ENCODE assay signal across 9 cellular contexts in the genomic region with DNA sequence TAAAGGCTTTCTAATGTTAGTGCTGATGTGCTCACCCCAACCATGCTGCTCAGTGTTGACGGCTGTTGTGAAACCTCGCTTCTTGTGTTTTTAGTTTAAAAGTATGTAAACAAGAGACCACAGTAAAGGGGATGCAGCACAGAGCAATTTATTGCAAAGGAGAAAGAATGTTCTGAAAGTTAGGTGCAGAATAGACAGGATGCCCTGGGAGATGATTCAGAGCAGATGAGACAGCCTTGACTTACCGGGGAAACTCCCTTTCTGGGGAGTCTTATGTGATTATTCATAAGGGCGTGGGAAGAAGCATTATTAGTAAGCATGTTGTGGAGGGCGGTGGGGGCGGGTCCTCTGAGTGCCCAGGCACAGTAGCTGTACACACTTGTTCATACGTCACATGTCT. TPM values are rescaled to one million over a fixed set of nuclear protein-coding genes. Genes with fewer than 3 reads are reported as not detected.
A peak's percentile ranks its signal among the peaks of the same experiment; 100 is the strongest.
DNase-seq lines count a peak whose midpoint lies in the region; ATAC-seq and FAIRE-seq lines count a peak whose summit lies in the region.
"Had no signal": no experiment of that assay in that cellular context is flagged by ENCODE, and none has a peak within 500 bp of the region (broad histone marks: within the 10 kb centered on the region; RNA-seq: fewer than 3 reads in every experiment).

No MANE protein-coding gene starts in this region.

- peak; percentile 94 for FAIRE-seq in RCC 7860 (lab: Jason Lieb, UNC)
- FAIRE-seq: TTC549 had no signal

- intact Hi-C loops in posterior cingulate gyrus (cut with DNase I), result no loop called here

- ATAC-seq in GM18907 (IDR thresholded peaks at IDR 0.05; ENCODE audit: unreplicated experiment) (peak; percentile 77), esophagus mucosa (peak; percentile 97)

- DNase-seq in RCC 7860 (ENCODE audit: low spot score), result peak; percentile 92
- peak; percentile 31 to 46 for DNase-seq in stimulated activated CD4-positive, alpha-beta T cell treated with anti-CD3 and anti-CD28 coated beads, Interleukin-4, amount 100 ng/mL, for 4 hours
- no peak for DNase-seq in MV-4-11 (lab: John Stamatoyannopoulos, UW)
- DNase-seq in OCI-M1 (lab: John Stamatoyannopoulos, UW), result no peak
- DNase-seq in GF-D8 (lab: John Stamatoyannopoulos, UW), result no peak
- DNase-seq in posterior cingulate gyrus, result no peak

RNA-seq across cellular contexts. Expression of gene EVC, which starts 47.7 kb away (rescaled TPM):
- 5.8 TPM for total RNA-seq in esophagus mucosa

RNA-seq across cellular contexts. Expression of gene EVC2, which starts 50.4 kb away (rescaled TPM):
- 1.8 TPM for total RNA-seq in esophagus mucosa

Comparison
In these comparisons a context has a peak if more than half of its experiments do, and no peak if none do; other contexts are left out.
1. DNase-seq: peak in RCC 7860 (single experiment) and stimulated activated CD4-positive, alpha-beta T cell treated with anti-CD3 and anti-CD28 coated beads, Interleukin-4, amount 100 ng/mL, for 4 hours (2 of 2); none in MV-4-11 (single experiment), OCI-M1 (single experiment), GF-D8 (single experiment) and posterior cingulate gyrus (0 of 10).